14 cellular contexts compared by ENCODE assay signal in genomic region chr2:20583425-20583881, GRCh38.
DNase-seq lines count a peak whose midpoint lies in the region; ATAC-seq and TF ChIP-seq lines count a peak whose summit lies in the region.
"Had no signal": no experiment of that assay in that cellular context is flagged by ENCODE, and none has a peak within 500 bp of the region (broad histone marks: within the 10 kb centered on the region; RNA-seq: fewer than 3 reads in every experiment).

No MANE protein-coding gene starts in this region.

- H3K4me2 ChIP-seq in osteoblast (ENCODE audit: insufficient read depth, low read length), result no peak overlapping the region

- no peaks in the 10 kb centered on the region for H3K27me3 Mint-ChIP-seq in CD4-positive, alpha-beta T cell

- H3K4me3 ChIP-seq in Peyer's patch (no peak overlapping the region), osteoblast (ENCODE audit: insufficient read depth, low read length) (no peak overlapping the region), upper lobe of right lung (no peak overlapping the region)
- H3K4me3 ChIP-seq: uterus had no signal

- POLR2A ChIA-PET in CD4-positive, alpha-beta T cell (lab: Charles Lee), result no interaction called here

- no peak overlapping the region for H3K27ac Mint-ChIP-seq in CD4-positive, alpha-beta T cell

- H2AFZ ChIP-seq in osteoblast (ENCODE audit: low read length), result no peak overlapping the region

- H3K27ac ChIP-seq in Peyer's patch, result peak overlapping the region in 3 of 4 donors; percentile 17 to 72 (median 69)
- H3K27ac ChIP-seq in osteoblast (ENCODE audit: low read depth, low read length), result peak overlapping the region; percentile 55
- peak overlapping the region; percentile 51 for H3K27ac ChIP-seq in upper lobe of right lung
- no peak overlapping the region for H3K27ac ChIP-seq in CD4-positive, alpha-beta T cell (ENCODE audit: low read depth, low read length)

- no peak for TF ChIP-seq POLR2A in Peyer's patch (IDR thresholded peaks at IDR 0.05)

- no peaks in the 10 kb centered on the region for H3K36me3 Mint-ChIP-seq in CD4-positive, alpha-beta T cell (ENCODE audit: low read depth)
- H3K36me3 Mint-ChIP-seq: IgD-negative memory B cell had no signal

- H3K4me3 Mint-ChIP-seq in CD4-positive, alpha-beta T cell, result no peak overlapping the region
- H3K4me3 Mint-ChIP-seq: activated T-cell treated with anti-CD3 and anti-CD28 coated beads, Interleukin-2, amount 50 U/mL, for 4 hours had no signal

- TF ChIP-seq CTCF in Peyer's patch (IDR thresholded peaks at IDR 0.05), result no peak
- TF ChIP-seq CTCF in osteoblast (IDR thresholded peaks at IDR 0.05; ENCODE audit: extremely low read depth, low read depth, low read length), result no peak
- TF ChIP-seq CTCF in upper lobe of right lung (IDR thresholded peaks at IDR 0.05), result no peak
- TF ChIP-seq CTCF in CD4-positive, alpha-beta T cell (IDR thresholded peaks at IDR 0.05), result no peak

- H3K9me3 ChIP-seq in Peyer's patch (peaks cover 0 to 5% (median 0%) of the 10 kb centered on the region in 4 donors), osteoblast (ENCODE audit: low read depth, low read length) (no peaks in the 10 kb centered on the region), upper lobe of right lung (peaks cover 3% of the 10 kb centered on the region)
- peaks cover 6% of the 10 kb centered on the region for H3K9me3 ChIP-seq in CD4-positive, alpha-beta T cell (ENCODE audit: control insufficient read depth, low read length)
- H3K9me3 ChIP-seq: uterus had no signal

- no peaks in the 10 kb centered on the region for H3K79me2 ChIP-seq in osteoblast (ENCODE audit: insufficient read depth, low read length)

- H3K4me1 Mint-ChIP-seq in CD4-positive, alpha-beta T cell (ENCODE audit: low read depth), result no peaks in the 10 kb centered on the region

- peak in 1 of 3 donors; percentile 32 for DNase-seq in Peyer's patch
- DNase-seq in Right ventricle myocardium superior, result peak; percentile 27
- no peak for DNase-seq in osteoblast (ENCODE audit: insufficient read length, low spot score, missing footprints)
- DNase-seq in upper lobe of right lung, result peak; percentile 57
- DNase-seq in COR-L47 (lab: John Stamatoyannopoulos, UW), result no peak
- DNase-seq in CD4-positive, alpha-beta T cell, result no peak
- DNase-seq: activated CD4-positive, alpha-beta T cell treated with anti-CD3 and anti-CD28 coated beads, Interleukin-2, amount 50 U/mL, for 1 hour; activated T-cell treated with anti-CD3 and anti-CD28 coated beads, Interleukin-2, amount 50 U/mL, for 4 hours; NCI-H1105; NCI-H446 treated with DMSO at 0.1 percent for 48 hours; stimulated activated CD8-positive, alpha-beta memory T cell treated with anti-CD3 and anti-CD28 coated beads, Interleukin-4, amount 100 ng/mL, for 48 hours; uterus had no signal

- H3K4me1 ChIP-seq in Peyer's patch (peaks cover 0 to 8% (median 6%) of the 10 kb centered on the region in 4 donors), osteoblast (ENCODE audit: insufficient read depth, low read length) (peaks cover 33% of the 10 kb centered on the region), upper lobe of right lung (peaks cover 41% of the 10 kb centered on the region)

- H3K36me3 ChIP-seq in Peyer's patch (no peaks in the 10 kb centered on the region), osteoblast (ENCODE audit: insufficient read depth, low read length) (no peaks in the 10 kb centered on the region), upper lobe of right lung (no peaks in the 10 kb centered on the region)
- H3K36me3 ChIP-seq: uterus had no signal

- no peaks in the 10 kb centered on the region for H4K20me1 ChIP-seq in osteoblast (ENCODE audit: insufficient read depth, low read length)

- no peaks in the 10 kb centered on the region for H3K9me3 Mint-ChIP-seq in CD4-positive, alpha-beta T cell
- H3K9me3 Mint-ChIP-seq: activated T-cell treated with anti-CD3 and anti-CD28 coated beads, Interleukin-2, amount 50 U/mL, for 4 hours; IgD-negative memory B cell had no signal

- H3K27me3 ChIP-seq in Peyer's patch, result no peaks in the 10 kb centered on the region
- no peaks in the 10 kb centered on the region for H3K27me3 ChIP-seq in osteoblast (ENCODE audit: insufficient read depth, low read length)
- H3K27me3 ChIP-seq in upper lobe of right lung, result no peaks in the 10 kb centered on the region
- no peaks in the 10 kb centered on the region for H3K27me3 ChIP-seq in CD4-positive, alpha-beta T cell (ENCODE audit: control insufficient read depth, insufficient read depth, low read length)
- H3K27me3 ChIP-seq: uterus had no signal

- CTCF ChIA-PET in CD4-positive, alpha-beta T cell (lab: Charles Lee), result no interaction called here

- ATAC-seq in Right ventricle myocardium superior (ENCODE audit: poor library complexity) (no peak), upper lobe of right lung (no peak), HG03135 (IDR thresholded peaks at IDR 0.05; ENCODE audit: unreplicated experiment) (no peak)
- no peak for ATAC-seq in CD4-positive, alpha-beta T cell (ENCODE audit: poor library complexity)
- ATAC-seq: activated T-cell treated with anti-CD3 and anti-CD28 coated beads, Interleukin-2, amount 50 U/mL, for 4 hours had no signal

- intact Hi-C loops in Right ventricle myocardium superior (cut with DNase I), result loop anchor here (10.0 kb wide), 1 partner anchor 51 kb away; no protein-coding TSS in a partner anchor
- intact Hi-C loops in upper lobe of right lung (cut with DNase I), result no loop called here
- intact Hi-C loops in CD4-positive, alpha-beta T cell (cut with DNase I, micrococcal nuclease), result no loop called here

Comparison
In these comparisons a context has a peak if more than half of its experiments do, and no peak if none do; other contexts are left out.
1. DNase-seq: peak in Right ventricle myocardium superior (single experiment) and upper lobe of right lung (single experiment); none in osteoblast (single experiment), COR-L47 (single experiment) and CD4-positive, alpha-beta T cell (0 of 10).